Comparison of ENCODE assay signal across 19 cellular contexts in genomic region chr2:11239147-11239546, GRCh38.
DNase-seq lines count a peak whose midpoint lies in the region; ATAC-seq, FAIRE-seq and TF ChIP-seq lines count a peak whose summit lies in the region.
"Had no signal": no experiment of that assay in that cellular context is flagged by ENCODE, and none has a peak within 500 bp of the region (broad histone marks: within the 10 kb centered on the region; RNA-seq: fewer than 3 reads in every experiment).

No MANE protein-coding gene starts in this region.

- H3F3A ChIP-seq in DOHH2 (ENCODE audit: control insufficient read depth, insufficient read depth) (peaks cover 20% of the 10 kb centered on the region), MM.1S (ENCODE audit: insufficient read depth, low read length) (no peaks in the 10 kb centered on the region)

- H3K4me3 ChIP-seq in BLaER1 (no peak overlapping the region), DOHH2 (ENCODE audit: low read length) (peak overlapping the region; percentile 8; the same call in 1 of the 2 replicates), MM.1S (ENCODE audit: low read length) (no peak overlapping the region), vagina (no peak overlapping the region), kidney (ENCODE audit: low read length in 2 of 2) (no peak overlapping the region)
- H3K4me3 ChIP-seq: GM23338 had no signal

- H3K36me3 ChIP-seq in BLaER1 (peaks cover 17% of the 10 kb centered on the region), DOHH2 (ENCODE audit: control insufficient read depth, low read length) (peaks cover 25% of the 10 kb centered on the region), MM.1S (replicated peaks; ENCODE audit: insufficient read depth, low read length) (no peaks in the 10 kb centered on the region), vagina (no peaks in the 10 kb centered on the region), kidney (ENCODE audit: control insufficient read depth in 1 of 2, insufficient read depth in 2 of 2, low read length in 2 of 2) (peaks cover 0 to 2% of the 10 kb centered on the region in 2 donors)

- DNase-seq in MM.1S, result peak; percentile 8
- DNase-seq in stimulated activated effector memory CD8-positive, alpha-beta T cell treated with anti-CD3 and anti-CD28 coated beads, Interleukin-12 subunit alpha, Interleukin-12 subunit beta, amount 100 ng/mL, for 72 hours (ENCODE audit: low spot score in 2 of 2), result no peak
- no peak for DNase-seq in vagina (ENCODE audit: extremely low spot score in 2 of 2)
- no peak for DNase-seq in kidney
- DNase-seq: C1 segment of cervical spinal cord; Calu3; CD4-positive, alpha-beta memory T cell; COR-L47; DMS53; DMS79 treated with DMSO at 0.1 percent for 48 hours; H9 had no signal

- peak overlapping the region; percentile 63 for H3K4me2 ChIP-seq in BLaER1
- H3K4me2 ChIP-seq in DOHH2 (ENCODE audit: low read length), result peak overlapping the region; percentile 24
- H3K4me2 ChIP-seq in MM.1S (ENCODE audit: low read depth, low read length), result no peak overlapping the region
- H3K4me2 ChIP-seq: GM23338 had no signal

- H3K79me2 ChIP-seq in DOHH2 (ENCODE audit: control insufficient read depth, low read length) (peaks cover 55% of the 10 kb centered on the region), MM.1S (ENCODE audit: low read length) (no peaks in the 10 kb centered on the region)

- FAIRE-seq in kidney (lab: Jason Lieb, UNC), result no peak
- FAIRE-seq: G401.6, GM12891, GM18507 had no signal

- no peak overlapping the region for H2AFZ ChIP-seq in MM.1S (ENCODE audit: low read length)
- H2AFZ ChIP-seq: GM23338 had no signal

- H3K9me3 ChIP-seq in BLaER1 (no peaks in the 10 kb centered on the region), DOHH2 (ENCODE audit: control insufficient read depth, insufficient read depth, low read length) (no peaks in the 10 kb centered on the region), MM.1S (replicated peaks; ENCODE audit: insufficient read depth, low read length) (no peaks in the 10 kb centered on the region), vagina (no peaks in the 10 kb centered on the region), kidney (ENCODE audit: control insufficient read depth in 1 of 2, low read length in 2 of 2) (no peaks in the 10 kb centered on the region)

- H3K4me1 Mint-ChIP-seq in stimulated activated effector memory CD8-positive, alpha-beta T cell treated with anti-CD3 and anti-CD28 coated beads, Interleukin-12 subunit alpha, Interleukin-12 subunit beta, amount 100 ng/mL, for 72 hours, result peaks cover 17% of the 10 kb centered on the region
- H3K4me1 Mint-ChIP-seq: GM23338 had no signal

- ATAC-seq in stimulated activated effector memory CD8-positive, alpha-beta T cell treated with anti-CD3 and anti-CD28 coated beads, Interleukin-12 subunit alpha, Interleukin-12 subunit beta, amount 100 ng/mL, for 72 hours, result no peak
- ATAC-seq: GM23338 had no signal

- no peak overlapping the region for H3K27ac Mint-ChIP-seq in stimulated activated effector memory CD8-positive, alpha-beta T cell treated with anti-CD3 and anti-CD28 coated beads, Interleukin-12 subunit alpha, Interleukin-12 subunit beta, amount 100 ng/mL, for 72 hours
- H3K27ac Mint-ChIP-seq: B cell; CD4-positive, alpha-beta memory T cell; GM23338; H9 had no signal

- no peak for TF ChIP-seq POLR2A in vagina (IDR thresholded peaks at IDR 0.05)

- H3K27me3 ChIP-seq in BLaER1 (no peaks in the 10 kb centered on the region), DOHH2 (ENCODE audit: control insufficient read depth, low read length) (no peaks in the 10 kb centered on the region), MM.1S (replicated peaks; ENCODE audit: insufficient read depth, low read length) (no peaks in the 10 kb centered on the region), vagina (no peaks in the 10 kb centered on the region)

- H3K9me3 Mint-ChIP-seq in stimulated activated effector memory CD8-positive, alpha-beta T cell treated with anti-CD3 and anti-CD28 coated beads, Interleukin-12 subunit alpha, Interleukin-12 subunit beta, amount 100 ng/mL, for 72 hours, result no peaks in the 10 kb centered on the region
- H3K9me3 Mint-ChIP-seq: CD4-positive, alpha-beta memory T cell; GM23338; H9; HFFc6 had no signal

- H3K27ac ChIP-seq in BLaER1, result no peak overlapping the region
- no peak overlapping the region for H3K27ac ChIP-seq in DOHH2 (ENCODE audit: low read depth, low read length)
- H3K27ac ChIP-seq in MM.1S (ENCODE audit: low read length), result no peak overlapping the region
- H3K27ac ChIP-seq in vagina, result no peak overlapping the region
- H3K27ac ChIP-seq in kidney (ENCODE audit: low read depth in 2 of 2, low read length in 2 of 2), result no peak overlapping the region

- no peak for TF ChIP-seq CTCF in DOHH2 (IDR thresholded peaks at IDR 0.05; ENCODE audit: low read depth, low read length, poor library complexity, severe bottlenecking)
- TF ChIP-seq CTCF in MM.1S (IDR thresholded peaks at IDR 0.05; ENCODE audit: low read length), result no peak
- no peak for TF ChIP-seq CTCF in vagina (IDR thresholded peaks at IDR 0.05)
- TF ChIP-seq CTCF in kidney (IDR thresholded peaks at IDR 0.05; ENCODE audit: borderline replicate concordance, extremely low read depth, insufficient read depth), result no peak

- H3K4me3 Mint-ChIP-seq in stimulated activated effector memory CD8-positive, alpha-beta T cell treated with anti-CD3 and anti-CD28 coated beads, Interleukin-12 subunit alpha, Interleukin-12 subunit beta, amount 100 ng/mL, for 72 hours, result no peak overlapping the region
- H3K4me3 Mint-ChIP-seq: B cell; CD4-positive, alpha-beta memory T cell; GM23338; H9; HFFc6 had no signal

- H3K9ac ChIP-seq in BLaER1 (no peak overlapping the region), MM.1S (ENCODE audit: low read length) (no peak overlapping the region), kidney (ENCODE audit: low read length in 2 of 2) (no peak overlapping the region)

- no peaks in the 10 kb centered on the region for H3K9me2 ChIP-seq in DOHH2 (replicated peaks; ENCODE audit: control insufficient read depth, low read length)
- H3K9me2 ChIP-seq in MM.1S (replicated peaks; ENCODE audit: insufficient read depth, low read length), result no peaks in the 10 kb centered on the region

- peaks cover 11% of the 10 kb centered on the region for H3K36me3 Mint-ChIP-seq in stimulated activated effector memory CD8-positive, alpha-beta T cell treated with anti-CD3 and anti-CD28 coated beads, Interleukin-12 subunit alpha, Interleukin-12 subunit beta, amount 100 ng/mL, for 72 hours

- intact Hi-C loops in vagina (cut with DNase I) (loop anchor here (5.0 kb wide), 1 partner anchor 173 kb away; no protein-coding TSS in a partner anchor), kidney (cut with DNase I) (loop anchor here (10.0 kb wide), 1 partner anchor 176 kb away; no protein-coding TSS in a partner anchor)

- H4K20me1 ChIP-seq in BLaER1, result peaks cover 71% of the 10 kb centered on the region
- no peaks in the 10 kb centered on the region for H4K20me1 ChIP-seq in DOHH2 (ENCODE audit: control insufficient read depth, insufficient read depth, low read depth, low read length)
- no peaks in the 10 kb centered on the region for H4K20me1 ChIP-seq in MM.1S (ENCODE audit: insufficient read depth, low read length)

- peaks cover 26% of the 10 kb centered on the region for H3K4me1 ChIP-seq in BLaER1
- peaks cover 63% of the 10 kb centered on the region for H3K4me1 ChIP-seq in DOHH2 (ENCODE audit: control insufficient read depth, low read length)
- peaks cover 7% of the 10 kb centered on the region; the same call in 1 of the 2 replicates for H3K4me1 ChIP-seq in MM.1S (ENCODE audit: low read length)
- peaks cover 10% of the 10 kb centered on the region for H3K4me1 ChIP-seq in vagina
- H3K4me1 ChIP-seq in kidney (ENCODE audit: control insufficient read depth in 1 of 2, insufficient read depth in 1 of 2, low read depth in 1 of 2, low read length in 2 of 2), result no peaks in the 10 kb centered on the region
